Comparison of ENCODE assay signal across 1 cellular context in the genomic region with DNA sequence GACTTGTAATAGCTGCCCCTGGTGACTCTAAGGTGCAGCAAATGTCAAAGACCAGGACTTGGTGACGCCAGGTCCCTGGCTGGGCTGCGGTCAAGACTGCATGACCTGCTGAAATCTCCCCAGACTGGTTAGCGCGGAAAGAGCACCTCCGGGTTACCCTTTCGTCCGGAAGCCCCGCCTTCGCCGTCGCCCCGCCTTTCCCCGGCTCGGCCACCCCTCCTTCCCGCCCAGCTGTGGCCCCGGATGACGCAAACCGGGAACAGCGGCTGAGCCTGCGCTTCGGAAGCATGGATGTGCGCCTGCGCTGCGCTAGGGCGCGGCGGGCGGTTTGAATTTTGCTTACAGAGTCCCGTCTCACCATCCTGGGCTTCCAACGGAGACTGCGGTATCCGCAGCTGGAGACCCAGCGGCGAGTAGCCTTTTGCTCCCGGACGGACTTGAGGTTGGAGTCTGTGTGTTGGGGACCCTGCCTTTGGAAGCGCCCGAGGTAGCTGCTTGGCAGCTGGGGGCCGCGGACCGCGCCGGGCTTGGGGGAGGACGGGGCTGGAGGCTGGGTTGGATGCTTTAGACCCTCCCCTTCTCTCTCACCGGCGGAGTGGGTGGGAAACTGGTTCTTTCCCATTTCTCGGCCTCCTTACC.
TF ChIP-seq lines count a peak whose summit lies in the region.

TSS of gene SKA1 (plus strand) at position 294 of the 639 bp plus-strand sequence. CDS start 785 bp downstream, outside the sequence.

TF ChIP-seq in HepG2, 621 proteins besides CTCF, POLR2A, EP300 and RAD21 (continued from another document and continues in another):
- 0 out of 2 replicates have a peak, but pooled peaks have one; percentile 36 for TF ChIP-seq ZNF710 (CRISPR knock-in tag; IDR thresholded peaks at IDR 0.05; ENCODE audit: borderline replicate concordance)
- no peak for TF ChIP-seq ZNF441 (CRISPR knock-in tag; IDR thresholded peaks at IDR 0.05; ENCODE audit: borderline replicate concordance)
- TF ChIP-seq SRY (CRISPR knock-in tag; IDR thresholded peaks at IDR 0.05), result 0 out of 2 replicates have a peak, but pooled peaks have one; percentile 47
- peak; percentile 95 for TF ChIP-seq POLR2G (IDR thresholded peaks at IDR 0.05; ENCODE audit: low read depth, low read length)
- no peak for TF ChIP-seq ZNF777 (CRISPR knock-in tag; IDR thresholded peaks at IDR 0.05)
- no peak for TF ChIP-seq SSRP1 (CRISPR knock-in tag; IDR thresholded peaks at IDR 0.05)
- TF ChIP-seq ELF3 (CRISPR knock-in tag; IDR thresholded peaks at IDR 0.05), result peak; percentile 76
- no peak; the same call in 1 of the 2 replicates for TF ChIP-seq ZBTB7B (CRISPR knock-in tag; IDR thresholded peaks at IDR 0.05)
- TF ChIP-seq, protein P1, sequence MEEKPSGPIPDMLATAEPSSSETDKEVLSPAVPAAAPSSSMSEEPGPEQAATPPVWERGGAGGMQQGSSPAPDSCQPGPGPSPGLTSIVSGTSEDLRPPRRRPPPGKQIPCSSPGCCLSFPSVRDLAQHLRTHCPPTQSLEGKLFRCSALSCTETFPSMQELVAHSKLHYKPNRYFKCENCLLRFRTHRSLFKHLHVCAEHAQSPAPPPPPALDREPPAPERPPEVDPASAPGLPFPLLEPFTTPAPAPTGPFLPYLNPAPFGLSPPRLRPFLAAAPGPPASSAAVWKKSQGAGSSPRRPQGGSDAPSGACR (CRISPR knock-in tag; IDR thresholded peaks at IDR 0.05), result no peak
- no peak for TF ChIP-seq CENPT (CRISPR knock-in tag; IDR thresholded peaks at IDR 0.05; ENCODE audit: low read depth)
- no peak for TF ChIP-seq JUNB (CRISPR knock-in tag; IDR thresholded peaks at IDR 0.05; ENCODE audit: borderline replicate concordance)
- no peak for TF ChIP-seq TEF (CRISPR knock-in tag; IDR thresholded peaks at IDR 0.05)
- no peak for TF ChIP-seq FUBP1 (CRISPR knock-in tag; IDR thresholded peaks at IDR 0.05; ENCODE audit: borderline replicate concordance)
- TF ChIP-seq REXO4 (CRISPR knock-in tag; IDR thresholded peaks at IDR 0.05; ENCODE audit: borderline replicate concordance), result no peak
- TF ChIP-seq, protein P2, sequence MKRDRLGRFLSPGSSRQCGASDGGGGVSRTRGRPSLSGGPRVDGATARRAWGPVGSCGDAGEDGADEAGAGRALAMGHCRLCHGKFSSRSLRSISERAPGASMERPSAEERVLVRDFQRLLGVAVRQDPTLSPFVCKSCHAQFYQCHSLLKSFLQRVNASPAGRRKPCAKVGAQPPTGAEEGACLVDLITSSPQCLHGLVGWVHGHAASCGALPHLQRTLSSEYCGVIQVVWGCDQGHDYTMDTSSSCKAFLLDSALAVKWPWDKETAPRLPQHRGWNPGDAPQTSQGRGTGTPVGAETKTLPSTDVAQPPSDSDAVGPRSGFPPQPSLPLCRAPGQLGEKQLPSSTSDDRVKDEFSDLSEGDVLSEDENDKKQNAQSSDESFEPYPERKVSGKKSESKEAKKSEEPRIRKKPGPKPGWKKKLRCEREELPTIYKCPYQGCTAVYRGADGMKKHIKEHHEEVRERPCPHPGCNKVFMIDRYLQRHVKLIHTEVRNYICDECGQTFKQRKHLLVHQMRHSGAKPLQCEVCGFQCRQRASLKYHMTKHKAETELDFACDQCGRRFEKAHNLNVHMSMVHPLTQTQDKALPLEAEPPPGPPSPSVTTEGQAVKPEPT (CRISPR knock-in tag; IDR thresholded peaks at IDR 0.05; ENCODE audit: low read depth), result no peak
- TF ChIP-seq SOX5 (CRISPR knock-in tag; IDR thresholded peaks at IDR 0.05; ENCODE audit: borderline replicate concordance), result peak; percentile 62
- no peak for TF ChIP-seq HOXA9 (CRISPR knock-in tag; IDR thresholded peaks at IDR 0.05; ENCODE audit: borderline replicate concordance)
- TF ChIP-seq ZBTB14 (CRISPR knock-in tag; IDR thresholded peaks at IDR 0.05), result 0 out of 2 replicates have a peak, but pooled peaks have one; percentile 21
- no peak for TF ChIP-seq SETDB1 (CRISPR knock-in tag; IDR thresholded peaks at IDR 0.05; ENCODE audit: borderline replicate concordance)
- no peak for TF ChIP-seq ZHX1 (CRISPR knock-in tag; IDR thresholded peaks at IDR 0.05; ENCODE audit: low read depth)
- no peak for TF ChIP-seq FOXK2 (IDR thresholded peaks at IDR 0.05)
- peak; percentile 78 for TF ChIP-seq KAT8 (CRISPR knock-in tag; IDR thresholded peaks at IDR 0.05)
- no peak for TF ChIP-seq GPN1 (CRISPR knock-in tag; IDR thresholded peaks at IDR 0.05; ENCODE audit: borderline replicate concordance)
- TF ChIP-seq ATM (IDR thresholded peaks at IDR 0.05; ENCODE audit: borderline replicate concordance), result no peak
- TF ChIP-seq, protein P3, sequence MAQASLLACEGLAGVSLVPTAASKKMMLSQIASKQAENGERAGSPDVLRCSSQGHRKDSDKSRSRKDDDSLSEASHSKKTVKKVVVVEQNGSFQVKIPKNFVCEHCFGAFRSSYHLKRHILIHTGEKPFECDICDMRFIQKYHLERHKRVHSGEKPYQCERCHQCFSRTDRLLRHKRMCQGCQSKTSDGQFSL (CRISPR knock-in tag; IDR thresholded peaks at IDR 0.05), result no peak
- no peak for TF ChIP-seq PPARG (CRISPR knock-in tag; conservative IDR thresholded peaks at IDR 0.05)
- TF ChIP-seq ZNF512B (CRISPR knock-in tag; IDR thresholded peaks at IDR 0.05; ENCODE audit: borderline replicate concordance), result no peak
- TF ChIP-seq, protein P4, sequence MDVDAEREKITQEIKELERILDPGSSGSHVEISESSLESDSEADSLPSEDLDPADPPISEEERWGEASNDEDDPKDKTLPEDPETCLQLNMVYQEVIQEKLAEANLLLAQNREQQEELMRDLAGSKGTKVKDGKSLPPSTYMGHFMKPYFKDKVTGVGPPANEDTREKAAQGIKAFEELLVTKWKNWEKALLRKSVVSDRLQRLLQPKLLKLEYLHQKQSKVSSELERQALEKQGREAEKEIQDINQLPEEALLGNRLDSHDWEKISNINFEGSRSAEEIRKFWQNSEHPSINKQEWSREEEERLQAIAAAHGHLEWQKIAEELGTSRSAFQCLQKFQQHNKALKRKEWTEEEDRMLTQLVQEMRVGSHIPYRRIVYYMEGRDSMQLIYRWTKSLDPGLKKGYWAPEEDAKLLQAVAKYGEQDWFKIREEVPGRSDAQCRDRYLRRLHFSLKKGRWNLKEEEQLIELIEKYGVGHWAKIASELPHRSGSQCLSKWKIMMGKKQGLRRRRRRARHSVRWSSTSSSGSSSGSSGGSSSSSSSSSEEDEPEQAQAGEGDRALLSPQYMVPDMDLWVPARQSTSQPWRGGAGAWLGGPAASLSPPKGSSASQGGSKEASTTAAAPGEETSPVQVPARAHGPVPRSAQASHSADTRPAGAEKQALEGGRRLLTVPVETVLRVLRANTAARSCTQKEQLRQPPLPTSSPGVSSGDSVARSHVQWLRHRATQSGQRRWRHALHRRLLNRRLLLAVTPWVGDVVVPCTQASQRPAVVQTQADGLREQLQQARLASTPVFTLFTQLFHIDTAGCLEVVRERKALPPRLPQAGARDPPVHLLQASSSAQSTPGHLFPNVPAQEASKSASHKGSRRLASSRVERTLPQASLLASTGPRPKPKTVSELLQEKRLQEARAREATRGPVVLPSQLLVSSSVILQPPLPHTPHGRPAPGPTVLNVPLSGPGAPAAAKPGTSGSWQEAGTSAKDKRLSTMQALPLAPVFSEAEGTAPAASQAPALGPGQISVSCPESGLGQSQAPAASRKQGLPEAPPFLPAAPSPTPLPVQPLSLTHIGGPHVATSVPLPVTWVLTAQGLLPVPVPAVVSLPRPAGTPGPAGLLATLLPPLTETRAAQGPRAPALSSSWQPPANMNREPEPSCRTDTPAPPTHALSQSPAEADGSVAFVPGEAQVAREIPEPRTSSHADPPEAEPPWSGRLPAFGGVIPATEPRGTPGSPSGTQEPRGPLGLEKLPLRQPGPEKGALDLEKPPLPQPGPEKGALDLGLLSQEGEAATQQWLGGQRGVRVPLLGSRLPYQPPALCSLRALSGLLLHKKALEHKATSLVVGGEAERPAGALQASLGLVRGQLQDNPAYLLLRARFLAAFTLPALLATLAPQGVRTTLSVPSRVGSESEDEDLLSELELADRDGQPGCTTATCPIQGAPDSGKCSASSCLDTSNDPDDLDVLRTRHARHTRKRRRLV (CRISPR knock-in tag; IDR thresholded peaks at IDR 0.05), result no peak
- TF ChIP-seq BRCA1 (CRISPR knock-in tag; IDR thresholded peaks at IDR 0.05), result peak; percentile 59; the same call in 1 of the 2 replicates
- TF ChIP-seq ZNF564 (CRISPR knock-in tag; IDR thresholded peaks at IDR 0.05), result no peak
- TF ChIP-seq KAT7 (CRISPR knock-in tag; IDR thresholded peaks at IDR 0.05; ENCODE audit: borderline replicate concordance), result no peak
- no peak for TF ChIP-seq SMYD3 (CRISPR knock-in tag; IDR thresholded peaks at IDR 0.05)
